1 cellular context compared by ENCODE assay signal in the genomic region with DNA sequence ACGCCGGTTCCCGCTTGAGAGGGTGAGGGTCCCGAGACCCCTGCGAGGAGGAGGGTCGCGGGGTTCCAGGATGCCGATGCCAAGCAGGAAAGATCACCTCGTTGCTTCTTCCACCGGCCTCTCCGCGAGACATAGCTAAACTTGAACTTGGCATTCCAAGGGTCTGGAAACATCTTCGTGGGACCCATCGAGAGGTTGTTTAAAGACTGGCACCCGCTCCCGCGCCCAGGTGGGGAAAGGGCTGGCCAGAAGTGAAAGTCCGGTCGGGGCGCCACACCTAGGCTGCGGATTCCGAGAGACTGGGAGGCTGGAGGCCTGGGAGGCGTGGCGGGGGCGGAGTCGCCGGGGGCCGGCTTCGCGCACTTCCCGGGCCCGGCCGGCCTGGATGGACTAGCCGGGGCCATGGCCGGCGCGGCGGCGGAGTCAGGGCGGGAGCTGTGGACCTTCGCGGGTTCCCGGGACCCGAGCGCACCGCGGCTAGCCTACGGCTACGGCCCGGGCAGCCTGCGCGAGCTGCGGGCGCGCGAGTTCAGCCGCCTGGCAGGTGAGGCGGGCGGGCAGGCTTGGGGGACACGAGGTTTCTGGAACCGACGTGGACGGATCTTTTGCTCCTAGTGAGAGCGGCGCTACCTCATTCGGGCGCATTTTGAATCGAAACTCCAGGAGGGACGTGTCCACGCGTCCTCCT.
TF ChIP-seq lines count a peak whose summit lies in the region.

TSS of gene MOCOS (plus strand) at position 360 of the 688 bp plus-strand sequence. CDS start at position 403, 43 bp downstream.

TF ChIP-seq in HepG2, 621 proteins besides CTCF, POLR2A, EP300 and RAD21 (continued from another document and continues in another):
- TF ChIP-seq IRX3 (CRISPR knock-in tag; IDR thresholded peaks at IDR 0.05; ENCODE audit: borderline replicate concordance, low read depth) (no peak), ZNF256 (CRISPR knock-in tag; conservative IDR thresholded peaks at IDR 0.05) (0 out of 2 replicates have a peak, but pooled peaks have one; percentile 13), ZNF672 (CRISPR knock-in tag; IDR thresholded peaks at IDR 0.05) (0 out of 2 replicates have a peak, but pooled peaks have one; percentile 22), ZNF20 (CRISPR knock-in tag; IDR thresholded peaks at IDR 0.05) (0 out of 2 replicates have a peak, but pooled peaks have one; percentile 61), CHD4 (IDR thresholded peaks at IDR 0.05; ENCODE audit: borderline replicate concordance, low read length) (no peak), ZSCAN20 (CRISPR knock-in tag; IDR thresholded peaks at IDR 0.05; ENCODE audit: borderline replicate concordance) (peak; percentile 22; the same call in 1 of the 2 replicates), KDM5A (IDR thresholded peaks at IDR 0.05; ENCODE audit: borderline replicate concordance, low read length) (no peak), ZNF329 (CRISPR knock-in tag; IDR thresholded peaks at IDR 0.05; ENCODE audit: low read depth) (no peak), TFDP2 (CRISPR knock-in tag; IDR thresholded peaks at IDR 0.05) (peak; percentile 55), FOXO1 (CRISPR knock-in tag; IDR thresholded peaks at IDR 0.05) (no peak), ZNF326 (CRISPR knock-in tag; IDR thresholded peaks at IDR 0.05; ENCODE audit: borderline replicate concordance) (no peak), JUN (CRISPR knock-in tag; IDR thresholded peaks at IDR 0.05) (no peak), REXO4 (CRISPR knock-in tag; IDR thresholded peaks at IDR 0.05; ENCODE audit: borderline replicate concordance) (no peak), AGO2 (optimal IDR thresholded peaks at IDR 0.05; ENCODE audit: low read depth, low read length) (peak; percentile 55), KDM6A (CRISPR knock-in tag; IDR thresholded peaks at IDR 0.05; ENCODE audit: low read depth) (no peak), TOPORS (CRISPR knock-in tag; IDR thresholded peaks at IDR 0.05) (no peak), ZNF816 (CRISPR knock-in tag; IDR thresholded peaks at IDR 0.05; ENCODE audit: borderline replicate concordance) (peak; percentile 76; the same call in 1 of the 2 replicates), ZNF747 (CRISPR knock-in tag; IDR thresholded peaks at IDR 0.05; ENCODE audit: borderline replicate concordance) (no peak; the same call in 1 of the 2 replicates), HES4 (CRISPR knock-in tag; IDR thresholded peaks at IDR 0.05; ENCODE audit: borderline replicate concordance) (no peak), ZNF331 (CRISPR knock-in tag; IDR thresholded peaks at IDR 0.05) (peak; percentile 12; the same call in 1 of the 2 replicates), ZNF17 (CRISPR knock-in tag; IDR thresholded peaks at IDR 0.05) (no peak), ZNF775 (CRISPR knock-in tag; IDR thresholded peaks at IDR 0.05; ENCODE audit: borderline replicate concordance) (no peak), SALL1 (CRISPR knock-in tag; IDR thresholded peaks at IDR 0.05) (peak; percentile 53), ZNF33A (CRISPR knock-in tag; IDR thresholded peaks at IDR 0.05; ENCODE audit: borderline replicate concordance) (no peak), KLF15 (CRISPR knock-in tag; IDR thresholded peaks at IDR 0.05; ENCODE audit: borderline replicate concordance) (no peak; the same call in 1 of the 2 replicates), NFE2L1 (CRISPR knock-in tag; IDR thresholded peaks at IDR 0.05; ENCODE audit: borderline replicate concordance) (no peak), ZNF367 (CRISPR knock-in tag; IDR thresholded peaks at IDR 0.05; ENCODE audit: borderline replicate concordance) (no peak; the same call in 1 of the 2 replicates), ZNF761 (CRISPR knock-in tag; conservative IDR thresholded peaks at IDR 0.05) (0 out of 2 replicates have a peak, but pooled peaks have one; percentile 43), GATAD2A (CRISPR knock-in tag; IDR thresholded peaks at IDR 0.05) (no peak), ZNF574 (CRISPR knock-in tag; IDR thresholded peaks at IDR 0.05) (peak; percentile 64), GMEB1 (CRISPR knock-in tag; IDR thresholded peaks at IDR 0.05; ENCODE audit: borderline replicate concordance) (no peak; the same call in 1 of the 2 replicates), NFYB (CRISPR knock-in tag; IDR thresholded peaks at IDR 0.05) (no peak)
- TF ChIP-seq, protein P1, sequence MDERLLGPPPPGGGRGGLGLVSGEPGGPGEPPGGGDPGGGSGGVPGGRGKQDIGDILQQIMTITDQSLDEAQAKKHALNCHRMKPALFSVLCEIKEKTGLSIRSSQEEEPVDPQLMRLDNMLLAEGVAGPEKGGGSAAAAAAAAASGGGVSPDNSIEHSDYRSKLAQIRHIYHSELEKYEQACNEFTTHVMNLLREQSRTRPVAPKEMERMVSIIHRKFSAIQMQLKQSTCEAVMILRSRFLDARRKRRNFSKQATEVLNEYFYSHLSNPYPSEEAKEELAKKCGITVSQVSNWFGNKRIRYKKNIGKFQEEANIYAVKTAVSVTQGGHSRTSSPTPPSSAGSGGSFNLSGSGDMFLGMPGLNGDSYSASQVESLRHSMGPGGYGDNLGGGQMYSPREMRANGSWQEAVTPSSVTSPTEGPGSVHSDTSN (CRISPR knock-in tag; IDR thresholded peaks at IDR 0.05), result no peak
- TF ChIP-seq, protein P2, sequence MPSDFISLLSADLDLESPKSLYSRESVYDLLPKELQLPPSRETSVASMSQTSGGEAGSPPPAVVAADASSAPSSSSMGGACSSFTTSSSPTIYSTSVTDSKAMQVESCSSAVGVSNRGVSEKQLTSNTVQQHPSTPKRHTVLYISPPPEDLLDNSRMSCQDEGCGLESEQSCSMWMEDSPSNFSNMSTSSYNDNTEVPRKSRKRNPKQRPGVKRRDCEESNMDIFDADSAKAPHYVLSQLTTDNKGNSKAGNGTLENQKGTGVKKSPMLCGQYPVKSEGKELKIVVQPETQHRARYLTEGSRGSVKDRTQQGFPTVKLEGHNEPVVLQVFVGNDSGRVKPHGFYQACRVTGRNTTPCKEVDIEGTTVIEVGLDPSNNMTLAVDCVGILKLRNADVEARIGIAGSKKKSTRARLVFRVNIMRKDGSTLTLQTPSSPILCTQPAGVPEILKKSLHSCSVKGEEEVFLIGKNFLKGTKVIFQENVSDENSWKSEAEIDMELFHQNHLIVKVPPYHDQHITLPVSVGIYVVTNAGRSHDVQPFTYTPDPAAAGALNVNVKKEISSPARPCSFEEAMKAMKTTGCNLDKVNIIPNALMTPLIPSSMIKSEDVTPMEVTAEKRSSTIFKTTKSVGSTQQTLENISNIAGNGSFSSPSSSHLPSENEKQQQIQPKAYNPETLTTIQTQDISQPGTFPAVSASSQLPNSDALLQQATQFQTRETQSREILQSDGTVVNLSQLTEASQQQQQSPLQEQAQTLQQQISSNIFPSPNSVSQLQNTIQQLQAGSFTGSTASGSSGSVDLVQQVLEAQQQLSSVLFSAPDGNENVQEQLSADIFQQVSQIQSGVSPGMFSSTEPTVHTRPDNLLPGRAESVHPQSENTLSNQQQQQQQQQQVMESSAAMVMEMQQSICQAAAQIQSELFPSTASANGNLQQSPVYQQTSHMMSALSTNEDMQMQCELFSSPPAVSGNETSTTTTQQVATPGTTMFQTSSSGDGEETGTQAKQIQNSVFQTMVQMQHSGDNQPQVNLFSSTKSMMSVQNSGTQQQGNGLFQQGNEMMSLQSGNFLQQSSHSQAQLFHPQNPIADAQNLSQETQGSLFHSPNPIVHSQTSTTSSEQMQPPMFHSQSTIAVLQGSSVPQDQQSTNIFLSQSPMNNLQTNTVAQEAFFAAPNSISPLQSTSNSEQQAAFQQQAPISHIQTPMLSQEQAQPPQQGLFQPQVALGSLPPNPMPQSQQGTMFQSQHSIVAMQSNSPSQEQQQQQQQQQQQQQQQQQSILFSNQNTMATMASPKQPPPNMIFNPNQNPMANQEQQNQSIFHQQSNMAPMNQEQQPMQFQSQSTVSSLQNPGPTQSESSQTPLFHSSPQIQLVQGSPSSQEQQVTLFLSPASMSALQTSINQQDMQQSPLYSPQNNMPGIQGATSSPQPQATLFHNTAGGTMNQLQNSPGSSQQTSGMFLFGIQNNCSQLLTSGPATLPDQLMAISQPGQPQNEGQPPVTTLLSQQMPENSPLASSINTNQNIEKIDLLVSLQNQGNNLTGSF (CRISPR knock-in tag; IDR thresholded peaks at IDR 0.05), result peak; percentile 42; the same call in 1 of the 2 replicates
- TF ChIP-seq, protein P3, sequence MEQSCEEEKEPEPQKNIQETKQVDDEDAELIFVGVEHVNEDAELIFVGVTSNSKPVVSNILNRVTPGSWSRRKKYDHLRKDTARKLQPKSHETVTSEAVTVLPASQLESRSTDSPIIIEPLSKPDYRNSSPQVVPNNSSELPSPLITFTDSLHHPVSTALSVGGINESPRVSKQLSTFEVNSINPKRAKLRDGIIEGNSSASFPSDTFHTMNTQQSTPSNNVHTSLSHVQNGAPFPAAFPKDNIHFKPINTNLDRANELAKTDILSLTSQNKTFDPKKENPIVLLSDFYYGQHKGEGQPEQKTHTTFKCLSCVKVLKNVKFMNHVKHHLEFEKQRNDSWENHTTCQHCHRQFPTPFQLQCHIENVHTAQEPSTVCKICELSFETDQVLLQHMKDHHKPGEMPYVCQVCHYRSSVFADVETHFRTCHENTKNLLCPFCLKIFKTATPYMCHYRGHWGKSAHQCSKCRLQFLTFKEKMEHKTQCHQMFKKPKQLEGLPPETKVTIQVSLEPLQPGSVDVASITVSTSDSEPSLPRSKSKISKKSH (CRISPR knock-in tag; IDR thresholded peaks at IDR 0.05; ENCODE audit: borderline replicate concordance), result no peak
- TF ChIP-seq, protein P4, sequence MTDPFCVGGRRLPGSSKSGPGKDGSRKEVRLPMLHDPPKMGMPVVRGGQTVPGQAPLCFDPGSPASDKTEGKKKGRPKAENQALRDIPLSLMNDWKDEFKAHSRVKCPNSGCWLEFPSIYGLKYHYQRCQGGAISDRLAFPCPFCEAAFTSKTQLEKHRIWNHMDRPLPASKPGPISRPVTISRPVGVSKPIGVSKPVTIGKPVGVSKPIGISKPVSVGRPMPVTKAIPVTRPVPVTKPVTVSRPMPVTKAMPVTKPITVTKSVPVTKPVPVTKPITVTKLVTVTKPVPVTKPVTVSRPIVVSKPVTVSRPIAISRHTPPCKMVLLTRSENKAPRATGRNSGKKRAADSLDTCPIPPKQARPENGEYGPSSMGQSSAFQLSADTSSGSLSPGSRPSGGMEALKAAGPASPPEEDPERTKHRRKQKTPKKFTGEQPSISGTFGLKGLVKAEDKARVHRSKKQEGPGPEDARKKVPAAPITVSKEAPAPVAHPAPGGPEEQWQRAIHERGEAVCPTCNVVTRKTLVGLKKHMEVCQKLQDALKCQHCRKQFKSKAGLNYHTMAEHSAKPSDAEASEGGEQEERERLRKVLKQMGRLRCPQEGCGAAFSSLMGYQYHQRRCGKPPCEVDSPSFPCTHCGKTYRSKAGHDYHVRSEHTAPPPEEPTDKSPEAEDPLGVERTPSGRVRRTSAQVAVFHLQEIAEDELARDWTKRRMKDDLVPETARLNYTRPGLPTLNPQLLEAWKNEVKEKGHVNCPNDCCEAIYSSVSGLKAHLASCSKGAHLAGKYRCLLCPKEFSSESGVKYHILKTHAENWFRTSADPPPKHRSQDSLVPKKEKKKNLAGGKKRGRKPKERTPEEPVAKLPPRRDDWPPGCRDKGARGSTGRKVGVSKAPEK (CRISPR knock-in tag; IDR thresholded peaks at IDR 0.05; ENCODE audit: borderline replicate concordance), result no peak
- TF ChIP-seq, protein P5, sequence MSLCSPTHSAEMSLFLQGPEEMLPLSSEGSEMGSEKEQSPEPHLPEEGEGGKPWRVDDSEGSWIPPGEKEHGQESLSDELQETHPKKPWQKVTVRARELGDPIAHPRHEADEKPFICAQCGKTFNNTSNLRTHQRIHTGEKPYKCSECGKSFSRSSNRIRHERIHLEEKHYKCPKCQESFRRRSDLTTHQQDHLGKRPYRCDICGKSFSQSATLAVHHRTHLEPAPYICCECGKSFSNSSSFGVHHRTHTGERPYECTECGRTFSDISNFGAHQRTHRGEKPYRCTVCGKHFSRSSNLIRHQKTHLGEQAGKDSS (CRISPR knock-in tag; IDR thresholded peaks at IDR 0.05; ENCODE audit: borderline replicate concordance, low read depth), result peak; percentile 19; the same call in 1 of the 2 replicates
- TF ChIP-seq, protein P6, sequence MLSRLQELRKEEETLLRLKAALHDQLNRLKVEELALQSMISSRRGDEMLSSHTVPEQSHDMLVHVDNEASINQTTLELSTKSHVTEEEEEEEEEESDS (CRISPR knock-in tag; IDR thresholded peaks at IDR 0.05; ENCODE audit: borderline replicate concordance), result no peak
- TF ChIP-seq, protein P7, sequence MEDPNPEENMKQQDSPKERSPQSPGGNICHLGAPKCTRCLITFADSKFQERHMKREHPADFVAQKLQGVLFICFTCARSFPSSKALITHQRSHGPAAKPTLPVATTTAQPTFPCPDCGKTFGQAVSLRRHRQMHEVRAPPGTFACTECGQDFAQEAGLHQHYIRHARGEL (CRISPR knock-in tag; IDR thresholded peaks at IDR 0.05), result no peak
